ENCODE assay signal across 8 cellular contexts in the genomic region with DNA sequence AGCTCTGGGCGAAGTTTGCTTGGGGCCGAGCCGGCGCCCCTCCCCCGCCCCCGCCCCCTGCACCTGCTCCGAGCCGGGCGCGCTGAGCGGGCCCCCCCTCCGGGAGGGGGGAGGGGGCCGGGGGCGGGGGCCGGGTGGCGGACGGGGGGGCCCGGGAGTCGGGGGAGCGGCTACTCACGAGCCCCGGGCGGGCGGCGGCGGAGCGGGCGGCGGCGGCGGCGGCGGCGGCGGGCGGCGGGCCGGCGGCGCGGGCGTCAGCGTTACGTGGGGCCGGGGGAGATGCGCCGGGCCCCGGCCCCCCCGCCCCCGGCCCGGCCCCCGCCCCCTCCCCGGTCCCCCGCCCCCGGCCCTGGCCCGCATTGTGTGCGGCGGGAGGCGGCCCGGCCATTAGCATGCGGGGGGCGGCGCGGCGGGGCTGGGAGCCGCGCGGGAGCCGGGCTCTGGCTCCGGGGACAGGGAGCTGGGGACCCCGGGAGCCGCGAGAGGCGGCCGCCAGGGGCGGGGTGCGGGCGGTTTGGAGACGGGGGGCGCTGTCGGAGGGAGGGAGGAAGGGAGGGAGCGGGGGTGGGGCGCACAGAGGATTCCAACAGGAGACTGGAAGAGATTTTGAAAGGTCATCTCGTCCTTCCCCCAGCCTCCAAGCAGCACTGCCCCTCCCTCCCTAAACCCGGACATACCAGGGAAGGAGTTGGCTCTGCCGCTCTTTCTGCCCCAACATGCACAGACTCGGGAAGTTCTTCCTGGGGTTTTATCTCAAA. TPM values are rescaled to one million over a fixed set of nuclear protein-coding genes. Genes with fewer than 3 reads are reported as not detected.
A peak's percentile ranks its signal among the peaks of the same experiment; 100 is the strongest.
DNase-seq lines count a peak whose midpoint lies in the region; ATAC-seq and TF ChIP-seq lines count a peak whose summit lies in the region.

A gene (minus strand): TSS at position 522 of the 758 bp plus-strand sequence. CDS start 5,064 bp downstream, outside the sequence.

- peaks cover 0 to 11% of the 10 kb centered on the region in 2 donors for H3K4me1 ChIP-seq in naive thymus-derived CD4-positive, alpha-beta T cell (ENCODE audit: control insufficient read depth in 2 of 2, insufficient read depth in 2 of 2, low read length in 2 of 2)
- peaks cover 3% of the 10 kb centered on the region for H3K4me1 ChIP-seq in urinary bladder (ENCODE audit: insufficient read depth)

- peak; percentile 8 for DNase-seq in SKM-1 (lab: John Stamatoyannopoulos, UW; ENCODE audit: unreplicated experiment)
- no peak for DNase-seq in SKM-1 treated with dmso at 0.1 percent for 144 hours (lab: John Stamatoyannopoulos, UW; ENCODE audit: unreplicated experiment)
- peak; percentile 73 for DNase-seq in NCI-H2227 (lab: John Stamatoyannopoulos, UW; ENCODE audit: unreplicated experiment)
- DNase-seq in activated naive CD4-positive, alpha-beta T cell treated with Interleukin-2 at 50 U/mL for 16 hours, result peak; percentile 32
- DNase-seq in fibroblast of villous mesenchyme (ENCODE audit: low read depth), result peak; percentile 40
- DNase-seq in naive thymus-derived CD4-positive, alpha-beta T cell, result peak in 6 of 9 donors; percentile 11 to 53 (median 26)
- DNase-seq in NAMALWA (ENCODE audit: low spot score), result no peak

- POLR2A ChIA-PET in naive thymus-derived CD4-positive, alpha-beta T cell (lab: Charles Lee), result interaction anchor here (2.0 kb wide), 1 partner anchor 9 kb away, joined by 9 read pairs; no protein-coding TSS in a partner anchor

- H3K36me3 ChIP-seq in naive thymus-derived CD4-positive, alpha-beta T cell (ENCODE audit: control insufficient read depth in 2 of 3, insufficient read depth in 3 of 3, low read length in 3 of 3), result no peaks in the 10 kb centered on the region
- H3K36me3 ChIP-seq in urinary bladder (ENCODE audit: insufficient read depth), result no peaks in the 10 kb centered on the region

- ATAC-seq in naive thymus-derived CD4-positive, alpha-beta T cell, result peak; percentile 69

- peak within 1 kb of the TSS; percentile 68 for H3K4me3 ChIP-seq in fibroblast of villous mesenchyme (ENCODE audit: low read depth, low read length)
- peak within 1 kb of the TSS; percentile 56 for H3K4me3 ChIP-seq in naive thymus-derived CD4-positive, alpha-beta T cell (ENCODE audit: low read length)
- peak within 1 kb of the TSS; percentile 81 for H3K4me3 ChIP-seq in urinary bladder (ENCODE audit: low read depth, low read length)

- WGBS in urinary bladder, result 1% methylated on average over 65 of the region's 87 CpGs

- intact Hi-C loops in naive thymus-derived CD4-positive, alpha-beta T cell (cut with micrococcal nuclease), result no loop called here

- CTCF ChIA-PET in naive thymus-derived CD4-positive, alpha-beta T cell (lab: Charles Lee), result interaction anchor here (11.3 kb wide), 1 partner anchor 83 kb away, joined by 132 read pairs; no protein-coding TSS in a partner anchor

- H3K27ac Mint-ChIP-seq in naive thymus-derived CD4-positive, alpha-beta T cell, result peak within 1 kb of the TSS; percentile 73 to 97 (median 90)

- peak within 1 kb of the TSS; percentile 82 to 94 (median 86) for H3K4me3 Mint-ChIP-seq in naive thymus-derived CD4-positive, alpha-beta T cell

- H3K27ac ChIP-seq in naive thymus-derived CD4-positive, alpha-beta T cell (ENCODE audit: low read depth, low read length), result peak within 1 kb of the TSS; percentile 74
- peak within 1 kb of the TSS; percentile 93 for H3K27ac ChIP-seq in urinary bladder (ENCODE audit: low read depth)

- TF ChIP-seq CTCF in fibroblast of villous mesenchyme (IDR thresholded peaks at IDR 0.05; ENCODE audit: insufficient read depth, low read depth, low read length), result no peak

- peaks cover 0 to 30% (median 0%) of the 10 kb centered on the region in 5 donors for H3K27me3 Mint-ChIP-seq in naive thymus-derived CD4-positive, alpha-beta T cell

- no peaks in the 10 kb centered on the region for H3K36me3 Mint-ChIP-seq in naive thymus-derived CD4-positive, alpha-beta T cell

- peaks cover 0 to 4% of the 10 kb centered on the region in 2 donors for H3K27me3 ChIP-seq in naive thymus-derived CD4-positive, alpha-beta T cell (ENCODE audit: control insufficient read depth in 2 of 2, insufficient read depth in 2 of 2, low read length in 2 of 2)

- H3K9me3 Mint-ChIP-seq in naive thymus-derived CD4-positive, alpha-beta T cell, result peaks cover 0 to 6% (median 0%) of the 10 kb centered on the region in 11 donors

- H3K4me1 Mint-ChIP-seq in naive thymus-derived CD4-positive, alpha-beta T cell, result peaks cover 12 to 29% (median 26%) of the 10 kb centered on the region in 7 donors

- H3K9me3 ChIP-seq in naive thymus-derived CD4-positive, alpha-beta T cell (ENCODE audit: control insufficient read depth in 2 of 3, low read length in 3 of 3), result no peaks in the 10 kb centered on the region

RNA-seq across cellular contexts. Expression of the gene that starts here (rescaled TPM):
- 1.7 and 2.6 TPM in 2 replicates for total RNA-seq in fibroblast of villous mesenchyme
- 10 to 100 TPM in 2 of 5 experiments, 1 to 10 TPM in 3; 5.7 to 22.1 (median 9.1) TPM for total RNA-seq in naive thymus-derived CD4-positive, alpha-beta T cell
- polyA plus RNA-seq in naive thymus-derived CD4-positive, alpha-beta T cell, result 1 to 10 TPM; 2.3 to 2.8 TPM
- total RNA-seq in urinary bladder, result 9.8 TPM
- 67.1 TPM for polyA plus RNA-seq in urinary bladder

Comparison
In these comparisons a context has a peak if more than half of its experiments do, and no peak if none do; other contexts are left out.
1. RNA of the gene that starts here (polyA plus RNA-seq): 67.1 TPM in urinary bladder (single experiment); 2.3 to 2.8 TPM in naive thymus-derived CD4-positive, alpha-beta T cell; every median in the first group is over 10 times any median in the second.
2. DNase-seq: peak in SKM-1 (single experiment), NCI-H2227 (single experiment), activated naive CD4-positive, alpha-beta T cell treated with Interleukin-2 at 50 U/mL for 16 hours (single experiment), fibroblast of villous mesenchyme (single experiment) and naive thymus-derived CD4-positive, alpha-beta T cell (6 of 9); none in SKM-1 treated with dmso at 0.1 percent for 144 hours (single experiment) and NAMALWA (single experiment).
3. Peak in every context shown above with its lines, with median percentiles within 50 percentile points of each other: H3K4me3 ChIP-seq.